25 cellular contexts compared by ENCODE assay signal in genomic region chr5:68688547-68688946, GRCh38.
"Had no signal": no experiment of that assay in that cellular context is flagged by ENCODE, and none has a peak within 500 bp of the region (broad histone marks: within the 10 kb centered on the region; RNA-seq: fewer than 3 reads in every experiment).

No MANE protein-coding gene starts in this region.

- H3K4me1 Mint-ChIP-seq: endodermal cell, memory B cell, natural killer cell, neural crest cell had no signal

- ATAC-seq: esophagus mucosa; gastrocnemius medialis; natural killer cell; pancreas; right lobe of liver; stimulated activated naive B cell treated with anti-CD40 and anti-IgM and Interleukin-4, amounts not matched to agents 10 μg/mL and 1 μg/mL and 100 μg/mL, for 72 hours had no signal

- H3K27ac Mint-ChIP-seq: dendritic cell treated with granulocyte-macrophage colony-stimulating factor and Interleukin-4, amounts not matched to agents 40 ng/mL and 50 ng/mL, for 4 days; endodermal cell; memory B cell; natural killer cell; progenitor cell of endocrine pancreas; stimulated activated naive B cell treated with anti-CD40 and anti-IgM and Interleukin-4, amounts not matched to agents 10 μg/mL and 1 μg/mL and 100 μg/mL, for 72 hours had no signal

- H3K4me3 Mint-ChIP-seq: dendritic cell treated with granulocyte-macrophage colony-stimulating factor and Interleukin-4, amounts not matched to agents 40 ng/mL and 50 ng/mL, for 4 days; endodermal cell; memory B cell; natural killer cell; neural crest cell; stimulated activated naive B cell treated with anti-CD40 and anti-IgM and Interleukin-4, amounts not matched to agents 10 μg/mL and 1 μg/mL and 100 μg/mL, for 72 hours had no signal

- H3K27ac ChIP-seq: epithelial cell of prostate, gastrocnemius medialis, neutrophil, pancreas, right lobe of liver, stomach, thyroid gland, vagina had no signal

- H3K4me3 ChIP-seq: gastrocnemius medialis, lung, pancreas, right lobe of liver, stomach, thyroid gland, vagina had no signal

- H3K36me3 Mint-ChIP-seq: memory B cell, natural killer cell had no signal

- H3K4me1 ChIP-seq: gastrocnemius medialis, pancreas, right lobe of liver, vagina had no signal

- DNase-seq: effector CD8-positive, alpha-beta T cell; endodermal cell; foreskin fibroblast; gastrocnemius medialis; head of caudate nucleus; natural killer cell; pancreas; right lobe of liver; small intestine; stimulated activated CD4-positive, alpha-beta T cell treated with anti-CD3 and anti-CD28 coated beads, Interleukin-15, amount 100 ng/mL, for 24 hours; stimulated activated CD4-positive, alpha-beta T cell treated with anti-CD3 and anti-CD28 coated beads, Interleukin-2, amount 100 ng/mL, for 48 hours; stimulated activated naive B cell treated with anti-CD40 and anti-IgM and Interleukin-4, amounts not matched to agents 10 μg/mL and 1 μg/mL and 100 μg/mL, for 72 hours; stomach; thyroid gland; trophoblast cell had no signal

- H3K9me3 ChIP-seq: gastrocnemius medialis, neutrophil, pancreas, right lobe of liver, thyroid gland, vagina had no signal

- H3K27me3 ChIP-seq: gastrocnemius medialis, neutrophil, pancreas, right lobe of liver, stomach, thyroid gland, vagina had no signal

- H3K36me3 ChIP-seq: gastrocnemius medialis, neutrophil, pancreas, right lobe of liver, stomach, thyroid gland, vagina had no signal

- H3K27me3 Mint-ChIP-seq: dendritic cell treated with granulocyte-macrophage colony-stimulating factor and Interleukin-4, amounts not matched to agents 40 ng/mL and 50 ng/mL, for 4 days; memory B cell had no signal

- FAIRE-seq: keratinocyte had no signal
